Comparison of ENCODE assay signal across 23 cellular contexts in the genomic region with DNA sequence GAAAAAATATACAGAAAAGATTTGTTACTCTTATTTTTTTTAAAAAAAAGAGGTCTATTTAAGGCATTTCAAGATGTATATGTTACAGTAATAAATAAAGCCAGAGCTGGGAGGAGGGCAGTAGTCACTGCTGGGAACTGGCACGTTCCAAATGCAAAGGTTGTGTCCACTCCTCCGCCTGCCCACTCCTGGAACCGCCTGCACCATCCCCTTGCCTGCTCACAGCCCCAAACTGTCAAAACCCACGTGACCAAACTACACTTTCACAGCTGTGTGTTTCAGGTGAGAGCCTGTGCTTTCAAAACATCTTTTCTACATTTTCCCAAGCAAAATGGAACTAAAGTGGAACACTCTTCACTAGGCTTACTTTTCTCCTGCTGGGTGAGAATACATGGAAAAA.
"Had no signal": no experiment of that assay in that cellular context is flagged by ENCODE, and none has a peak within 500 bp of the region (broad histone marks: within the 10 kb centered on the region; RNA-seq: fewer than 3 reads in every experiment).

No MANE protein-coding gene starts in this region.

- H3K4me3 ChIP-seq: SJCRH30 had no signal

- H3K9me3 ChIP-seq: SJCRH30 had no signal

- DNase-seq: IMR-90; Karpas-422; KG1; MM.1S; NCI-H1092 treated with DMSO at 0.1 percent for 48 hours; NCI-H1436; NCI-H187; NCI-H2029; NCI-H2081 treated with DMSO at 0.1 percent for 48 hours; NCI-H2171; NCI-H226; NCI-H446; NCI-H510A; NCI-H524 treated with DMSO at 0.1 percent for 48 hours; NCI-H69; NCI-H774; NK-92 treated with Interleukin-12 subunit alpha and Interleukin-12 subunit beta, amount 100 ng/mL, for 24 hours; PC-3; SHP77 treated with DMSO at 0.1 percent for 48 hours; SJCRH30 had no signal

- H3K27me3 ChIP-seq: SJCRH30 had no signal

- H3K36me3 ChIP-seq: SJCRH30 had no signal

- ATAC-seq: HepG2, Panc1, PC-3, Right ventricle myocardium inferior had no signal

- FAIRE-seq: HepG2 had no signal

- H3K27ac ChIP-seq: SJCRH30 had no signal
